ENCODE assay signal across 1 cellular context in genomic region chr11:119067371-119068222, GRCh38.
TF ChIP-seq lines count a peak whose summit lies in the region.

Gene VPS11 (plus strand): TSS chr11:119067818. CDS start chr11:119067824, 6 bp downstream.

TF ChIP-seq in K562, 482 proteins besides CTCF, POLR2A, EP300 and RAD21 (continued from another document and continues in another):
- peak; percentile 92 for TF ChIP-seq BHLHE40 (IDR thresholded peaks at IDR 0.05; ENCODE audit: low read length)
- no peak for TF ChIP-seq NR2F6 (CRISPR knock-in tag; IDR thresholded peaks at IDR 0.05)
- TF ChIP-seq MAFG (tag; conservative IDR thresholded peaks at IDR 0.05): 0 out of 2 replicates have a peak, but pooled peaks have one; percentile 10
- TF ChIP-seq GTF2F1 (IDR thresholded peaks at IDR 0.05; ENCODE audit: low read depth, low read length): no peak
- TF ChIP-seq NFE2L1 (tag; IDR thresholded peaks at IDR 0.05; ENCODE audit: borderline replicate concordance, low read depth): no peak
- no peak for TF ChIP-seq EHMT2 (IDR thresholded peaks at IDR 0.05)
- TF ChIP-seq CBX2 (IDR thresholded peaks at IDR 0.05; ENCODE audit: insufficient read depth, low read length, poor library complexity, severe bottlenecking): no peak
- peak; percentile 83 for TF ChIP-seq ZNF316 (IDR thresholded peaks at IDR 0.05)
- TF ChIP-seq ILK (tag; IDR thresholded peaks at IDR 0.05; ENCODE audit: borderline replicate concordance, low read depth): no peak
- no peak for TF ChIP-seq SMAD1 (IDR thresholded peaks at IDR 0.05; ENCODE audit: low read depth, low read length, partially characterized antibody)
- 0 out of 4 replicates have a peak, but pooled peaks of 1 of the 2 experiments have one; percentile 32 for TF ChIP-seq ZNF318 (IDR thresholded peaks at IDR 0.05; ENCODE audit: borderline replicate concordance in 1 of 2, low read depth in 1 of 2)
- no peak for TF ChIP-seq HIVEP1 (CRISPR knock-in tag; IDR thresholded peaks at IDR 0.05)
- peak; percentile 89 for TF ChIP-seq GABPA (tag; conservative IDR thresholded peaks at IDR 0.05; ENCODE audit: low read depth)
- TF ChIP-seq IRF1 (CRISPR knock-in tag; IDR thresholded peaks at IDR 0.05; ENCODE audit: borderline replicate concordance): no peak
- TF ChIP-seq FUS (optimal IDR thresholded peaks at IDR 0.05; ENCODE audit: low read depth, low read length): no peak
- TF ChIP-seq, protein P1, sequence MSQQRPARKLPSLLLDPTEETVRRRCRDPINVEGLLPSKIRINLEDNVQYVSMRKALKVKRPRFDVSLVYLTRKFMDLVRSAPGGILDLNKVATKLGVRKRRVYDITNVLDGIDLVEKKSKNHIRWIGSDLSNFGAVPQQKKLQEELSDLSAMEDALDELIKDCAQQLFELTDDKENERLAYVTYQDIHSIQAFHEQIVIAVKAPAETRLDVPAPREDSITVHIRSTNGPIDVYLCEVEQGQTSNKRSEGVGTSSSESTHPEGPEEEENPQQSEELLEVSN (IDR thresholded peaks at IDR 0.05; ENCODE audit: borderline replicate concordance in 1 of 2, extremely low read depth in 1 of 2, insufficient read depth in 1 of 2, insufficient read length in 1 of 2, low read depth in 1 of 2, low read length in 1 of 2, poor library complexity in 1 of 2, severe bottlenecking in 1 of 2): peak; percentile 47 to 88
- no peak; the same call in 1 of the 2 replicates for TF ChIP-seq MBD2 (IDR thresholded peaks at IDR 0.05; ENCODE audit: borderline replicate concordance, low read depth)
- TF ChIP-seq SRSF3 (IDR thresholded peaks at IDR 0.05; ENCODE audit: insufficient read depth, low read length): no peak
- TF ChIP-seq HMG20B (CRISPR knock-in tag; IDR thresholded peaks at IDR 0.05): no peak
- TF ChIP-seq ZKSCAN1 (IDR thresholded peaks at IDR 0.05; ENCODE audit: low read depth, low read length): no peak
- TF ChIP-seq ELF4 (CRISPR knock-in tag; IDR thresholded peaks at IDR 0.05): no peak
- no peak for TF ChIP-seq GTF2B (IDR thresholded peaks at IDR 0.05; ENCODE audit: extremely low read depth, insufficient read length)
- no peak for TF ChIP-seq KDM2B (CRISPR knock-in tag; IDR thresholded peaks at IDR 0.05)
- peak; percentile 75 for TF ChIP-seq CXXC5 (CRISPR knock-in tag; IDR thresholded peaks at IDR 0.05)
- TF ChIP-seq NFIC (IDR thresholded peaks at IDR 0.05): no peak
- TF ChIP-seq SREBF2 (CRISPR knock-in tag; IDR thresholded peaks at IDR 0.05): no peak
- TF ChIP-seq, protein P2, sequence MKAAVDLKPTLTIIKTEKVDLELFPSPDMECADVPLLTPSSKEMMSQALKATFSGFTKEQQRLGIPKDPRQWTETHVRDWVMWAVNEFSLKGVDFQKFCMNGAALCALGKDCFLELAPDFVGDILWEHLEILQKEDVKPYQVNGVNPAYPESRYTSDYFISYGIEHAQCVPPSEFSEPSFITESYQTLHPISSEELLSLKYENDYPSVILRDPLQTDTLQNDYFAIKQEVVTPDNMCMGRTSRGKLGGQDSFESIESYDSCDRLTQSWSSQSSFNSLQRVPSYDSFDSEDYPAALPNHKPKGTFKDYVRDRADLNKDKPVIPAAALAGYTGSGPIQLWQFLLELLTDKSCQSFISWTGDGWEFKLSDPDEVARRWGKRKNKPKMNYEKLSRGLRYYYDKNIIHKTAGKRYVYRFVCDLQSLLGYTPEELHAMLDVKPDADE (conservative IDR thresholded peaks at IDR 0.05; ENCODE audit: control insufficient read depth, low read depth, low read length): peak; percentile 66
- TF ChIP-seq FIP1L1 (IDR thresholded peaks at IDR 0.05; ENCODE audit: low read depth, low read length, poor library complexity, severe bottlenecking): no peak
- no peak for TF ChIP-seq ZNF668 (CRISPR knock-in tag; IDR thresholded peaks at IDR 0.05)
- TF ChIP-seq, protein P3, sequence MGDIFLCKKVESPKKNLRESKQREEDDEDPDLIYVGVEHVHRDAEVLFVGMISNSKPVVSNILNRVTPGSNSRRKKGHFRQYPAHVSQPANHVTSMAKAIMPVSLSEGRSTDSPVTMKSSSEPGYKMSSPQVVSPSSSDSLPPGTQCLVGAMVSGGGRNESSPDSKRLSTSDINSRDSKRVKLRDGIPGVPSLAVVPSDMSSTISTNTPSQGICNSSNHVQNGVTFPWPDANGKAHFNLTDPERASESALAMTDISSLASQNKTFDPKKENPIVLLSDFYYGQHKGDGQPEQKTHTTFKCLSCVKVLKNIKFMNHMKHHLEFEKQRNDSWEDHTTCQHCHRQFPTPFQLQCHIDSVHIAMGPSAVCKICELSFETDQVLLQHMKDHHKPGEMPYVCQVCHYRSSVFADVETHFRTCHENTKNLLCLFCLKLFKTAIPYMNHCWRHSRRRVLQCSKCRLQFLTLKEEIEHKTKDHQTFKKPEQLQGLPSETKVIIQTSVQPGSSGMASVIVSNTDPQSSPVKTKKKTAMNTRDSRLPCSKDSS (IDR thresholded peaks at IDR 0.05; ENCODE audit: low read depth, partially characterized antibody): no peak
- TF ChIP-seq SFPQ (IDR thresholded peaks at IDR 0.05; ENCODE audit: low read depth, low read length): no peak
- TF ChIP-seq ZSCAN32 (CRISPR knock-in tag; IDR thresholded peaks at IDR 0.05): no peak
- TF ChIP-seq XRCC3 (IDR thresholded peaks at IDR 0.05): no peak
- TF ChIP-seq, protein P4, sequence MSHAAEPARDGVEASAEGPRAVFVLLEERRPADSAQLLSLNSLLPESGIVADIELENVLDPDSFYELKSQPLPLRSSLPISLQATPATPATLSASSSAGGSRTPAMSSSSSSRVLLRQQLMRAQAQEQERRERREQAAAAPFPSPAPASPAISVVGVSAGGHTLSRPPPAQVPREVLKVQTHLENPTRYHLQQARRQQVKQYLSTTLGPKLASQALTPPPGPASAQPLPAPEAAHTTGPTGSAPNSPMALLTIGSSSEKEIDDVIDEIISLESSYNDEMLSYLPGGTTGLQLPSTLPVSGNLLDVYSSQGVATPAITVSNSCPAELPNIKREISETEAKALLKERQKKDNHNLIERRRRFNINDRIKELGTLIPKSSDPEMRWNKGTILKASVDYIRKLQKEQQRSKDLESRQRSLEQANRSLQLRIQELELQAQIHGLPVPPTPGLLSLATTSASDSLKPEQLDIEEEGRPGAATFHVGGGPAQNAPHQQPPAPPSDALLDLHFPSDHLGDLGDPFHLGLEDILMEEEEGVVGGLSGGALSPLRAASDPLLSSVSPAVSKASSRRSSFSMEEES (CRISPR knock-in tag; IDR thresholded peaks at IDR 0.05): peak; percentile 99
- no peak for TF ChIP-seq ZBTB8A (IDR thresholded peaks at IDR 0.05; ENCODE audit: partially characterized antibody)
- TF ChIP-seq ZNF444 (CRISPR knock-in tag; IDR thresholded peaks at IDR 0.05): no peak
- no peak for TF ChIP-seq ZNF274 (IDR thresholded peaks at IDR 0.05; ENCODE audit: borderline replicate concordance, low read depth, low read length)
- TF ChIP-seq WHSC1 (IDR thresholded peaks at IDR 0.05; ENCODE audit: low read length): no peak
- TF ChIP-seq ZBTB5 (IDR thresholded peaks at IDR 0.05): no peak
- TF ChIP-seq ARID1B (IDR thresholded peaks at IDR 0.05): no peak
- TF ChIP-seq ZNF197 (CRISPR knock-in tag; IDR thresholded peaks at IDR 0.05; ENCODE audit: low read depth): no peak
- TF ChIP-seq PHB (CRISPR knock-in tag; IDR thresholded peaks at IDR 0.05): no peak
- peak in 1 of 2 experiments; percentile 64; a peak in 2 of 4 replicates for TF ChIP-seq RCOR1 (IDR thresholded peaks at IDR 0.05; ENCODE audit: borderline replicate concordance in 1 of 2, low read depth in 2 of 2, low read length in 2 of 2)
